Comparison of ENCODE assay signal across 34 cellular contexts in the genomic region with DNA sequence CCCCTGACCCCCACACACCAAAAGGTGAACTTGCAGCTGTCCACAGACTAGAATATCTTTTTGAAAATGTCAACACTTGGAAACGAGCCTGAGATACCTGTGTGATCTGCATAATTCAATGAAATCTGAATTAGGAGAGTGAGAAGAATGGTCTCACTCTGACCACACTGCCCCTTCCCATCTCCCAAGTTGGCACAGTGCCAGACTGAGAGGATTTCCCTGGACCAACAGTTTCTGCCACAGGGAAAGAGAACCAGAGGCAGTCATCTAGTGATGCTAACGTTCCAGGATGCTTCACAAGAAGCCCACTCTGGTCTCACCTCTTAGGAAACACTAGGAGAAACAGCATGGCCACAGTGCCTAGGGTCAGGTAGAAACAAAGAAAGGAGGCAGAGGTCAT.
"Had no signal": no experiment of that assay in that cellular context is flagged by ENCODE, and none has a peak within 500 bp of the region (broad histone marks: within the 10 kb centered on the region; RNA-seq: fewer than 3 reads in every experiment).

No MANE protein-coding gene starts in this region.

- ATAC-seq: activated naive CD4-positive, alpha-beta T cell treated with anti-CD3 and anti-CD28 coated beads, Interleukin-2, amount 50 U/mL, for 72 hours; activated naive CD8-positive, alpha-beta T cell treated with anti-CD3 and anti-CD28 coated beads, Interleukin-2, amount 50 U/mL, for 24 hours; activated T-cell treated with anti-CD3 and anti-CD28 coated beads, Interleukin-2, amount 50 U/mL, for 4 hours; activated T-cell treated with anti-CD3 and anti-CD28 coated beads, Interleukin-2, amount 50 U/mL, for 72 hours; activated T-helper 17 cell treated with anti-CD3 and anti-CD28 coated beads, Interleukin-2, amount 50 U/mL, for 72 hours; body of pancreas had no signal

- FAIRE-seq: astrocyte, bronchial epithelial cell had no signal

- H3K9me3 ChIP-seq: adrenal gland had no signal

- H3K27ac ChIP-seq: adrenal gland, ascending aorta, body of pancreas, brain microvascular endothelial cell, breast epithelium, cardiac muscle cell had no signal

- H3K4me1 ChIP-seq: adrenal gland, ascending aorta, body of pancreas, breast epithelium had no signal

- H3K36me3 ChIP-seq: adrenal gland, ascending aorta, brain microvascular endothelial cell, breast epithelium, cardiac muscle cell had no signal

- H3K27me3 ChIP-seq: adrenal gland, ascending aorta, body of pancreas, brain microvascular endothelial cell, breast epithelium, cardiac muscle cell had no signal

- H3K4me3 ChIP-seq: adrenal gland, ascending aorta, body of pancreas, breast epithelium, cardiac muscle cell had no signal

- DNase-seq: activated effector memory CD4-positive, alpha-beta T cell treated with anti-CD3 and anti-CD28 coated beads, Interleukin-2, amount 50 U/mL, for 16 hours; activated effector memory CD4-positive, alpha-beta T cell treated with Interleukin-2 at 50 U/mL for 16 hours; activated gamma-delta T cell; activated gamma-delta T cell treated with Interleukin-2 at 50 U/mL for 16 hours; activated naive CD4-positive, alpha-beta T cell; activated naive CD4-positive, alpha-beta T cell treated with anti-CD3 and anti-CD28 coated beads for 36 hours; activated naive CD4-positive, alpha-beta T cell treated with anti-CD3 and anti-CD28 coated beads, Interleukin-2, amount 10 ng/mL, durations not matched to agents 7 days and 5 days; activated naive CD4-positive, alpha-beta T cell treated with anti-CD3 and anti-CD28 coated beads, Interleukin-2, amount 50 U/mL, for 16 hours; activated naive CD4-positive, alpha-beta T cell treated with Interleukin-2 at 50 U/mL for 16 hours; activated naive CD8-positive, alpha-beta T cell treated with anti-CD3 and anti-CD28 coated beads for 36 hours; activated naive CD8-positive, alpha-beta T cell treated with anti-CD3 and anti-CD28 coated beads, Interleukin-2, amount 10 ng/mL, durations not matched to agents 7 days and 5 days; activated naive CD8-positive, alpha-beta T cell treated with anti-CD3 and anti-CD28 coated beads, Interleukin-2, amount 50 U/mL, for 24 hours; activated T-cell treated with anti-CD3 and anti-CD28 coated beads, Interleukin-2, amount 50 U/mL, for 1 hour; activated T-cell treated with anti-CD3 and anti-CD28 coated beads, Interleukin-2, amount 50 U/mL, for 24 hours; activated T-cell treated with anti-CD3 and anti-CD28 coated beads, Interleukin-2, amount 50 U/mL, for 4 hours; activated T-cell treated with anti-CD3 and anti-CD28 coated beads, Interleukin-2, amount 50 U/mL, for 48 hours; activated T-cell treated with anti-CD3 and anti-CD28 coated beads, Interleukin-2, amount 50 U/mL, for 72 hours; adrenal gland; amniotic stem cell; amygdala; anterior cingulate cortex; aorta; body of pancreas; brain microvascular endothelial cell; caudate nucleus; central memory CD4-positive, alpha-beta T cell; cerebellar nuclear complex had no signal
